ENCODE assay signal across 34 cellular contexts in the genomic region with DNA sequence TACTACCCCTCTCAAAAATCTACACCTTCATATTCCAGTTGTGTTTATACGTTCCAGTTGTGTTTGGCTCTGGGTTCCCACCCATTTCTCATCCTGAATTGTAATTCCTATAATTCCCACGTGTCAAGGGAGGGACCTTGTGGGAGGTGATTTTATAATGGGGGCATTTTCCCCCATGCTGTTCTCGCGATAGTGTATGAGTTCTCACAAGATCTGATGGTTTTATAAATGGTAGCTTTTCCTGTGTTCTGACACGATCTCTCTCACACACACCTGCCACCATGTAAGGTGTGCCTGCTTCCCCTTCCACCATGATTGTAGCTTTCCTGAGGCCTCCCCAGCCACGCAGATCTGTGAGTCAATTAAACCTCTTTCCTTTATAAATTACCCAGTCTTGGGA.
"Had no signal": no experiment of that assay in that cellular context is flagged by ENCODE, and none has a peak within 500 bp of the region (broad histone marks: within the 10 kb centered on the region; RNA-seq: fewer than 3 reads in every experiment).

No MANE protein-coding gene starts in this region.

- H3K4me3 ChIP-seq: MG63 had no signal

- H3K36me3 ChIP-seq: MG63 had no signal

- H3K9ac ChIP-seq: KMS-11 had no signal

- DNase-seq: Karpas-422, Kasumi-1, MG63, MM.1S, MV-4-11, NCI-H1048, NCI-H1092, NCI-H1092 treated with DMSO at 0.1 percent for 48 hours, NCI-H1105, NCI-H1105 treated with DMSO at 0.1 percent for 48 hours, NCI-H1417, NCI-H1417 treated with DMSO at 0.1 percent for 48 hours, NCI-H1436, NCI-H1436 treated with DMSO at 0.1 percent for 48 hours, NCI-H146, NCI-H1694, NCI-H1694 treated with DMSO at 0.1 percent for 48 hours, NCI-H187, NCI-H187 treated with DMSO at 0.1 percent for 48 hours, NCI-H1930, NCI-H2029, NCI-H2029 treated with DMSO at 0.1 percent for 48 hours, NCI-H2081, NCI-H2081 treated with DMSO at 0.1 percent for 48 hours, NCI-H2107, NCI-H2171, NCI-H2171 treated with DMSO at 0.1 percent for 48 hours, NCI-H2227 treated with DMSO at 0.1 percent for 48 hours, NCI-H226, NCI-H345, NCI-H446, NCI-H446 treated with DMSO at 0.1 percent for 48 hours, NCI-H510A had no signal

- H3K27ac ChIP-seq: KMS-11 had no signal

- H3K4me2 ChIP-seq: KMS-11 had no signal
